ENCODE assay signal across 14 cellular contexts in the genomic region with DNA sequence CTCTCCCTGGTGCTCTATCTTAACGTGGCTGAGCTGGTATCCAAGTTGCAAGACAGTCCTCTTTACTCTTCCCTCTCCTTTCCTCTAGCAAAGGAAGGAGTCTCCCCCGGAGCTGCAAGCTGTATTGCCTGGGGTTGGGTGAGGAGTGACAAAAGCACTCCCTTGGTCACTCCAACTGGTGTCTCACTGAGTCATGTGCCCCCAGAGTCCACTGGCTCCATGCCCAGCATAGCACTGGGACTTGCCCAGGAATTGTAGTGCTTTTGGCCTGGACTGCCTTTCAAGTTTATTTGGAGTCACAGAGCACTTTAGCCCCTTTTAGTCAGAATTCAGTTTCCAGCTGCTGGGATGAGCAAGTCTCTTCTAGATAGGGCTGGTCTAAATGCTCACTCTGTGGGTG.
DNase-seq lines count a peak whose midpoint lies in the region; ATAC-seq and TF ChIP-seq lines count a peak whose summit lies in the region.
"Had no signal": no experiment of that assay in that cellular context is flagged by ENCODE, and none has a peak within 500 bp of the region (broad histone marks: within the 10 kb centered on the region; RNA-seq: fewer than 3 reads in every experiment).

No MANE protein-coding gene starts in this region.

- TF ChIP-seq CTCF in HFF-Myc (IDR thresholded peaks at IDR 0.05; ENCODE audit: low read depth, low read length, missing control alignments) (no peak), adrenal gland (IDR thresholded peaks at IDR 0.05) (no peak), heart left ventricle (IDR thresholded peaks at IDR 0.05) (no peak), thyroid gland (IDR thresholded peaks at IDR 0.05) (no peak)

- DNase-seq in HFF-Myc (ENCODE audit: extremely low read depth, low read depth): peak; percentile 71
- peak; percentile 53 to 86 (median 84) for DNase-seq in adrenal gland
- DNase-seq in heart left ventricle: peak in 3 of 5 donors; percentile 33 to 77 (median 39)
- DNase-seq in thyroid gland: peak; percentile 1 to 3
- no peak for DNase-seq in ureter (ENCODE audit: low spot score)
- DNase-seq in putamen (ENCODE audit: low spot score): no peak
- DNase-seq in NCI-H774 (lab: John Stamatoyannopoulos, UW): no peak
- DNase-seq: activated CD8-positive, alpha-beta memory T cell treated with anti-CD3 and anti-CD28 coated beads, Interleukin-2, amount 10 ng/mL, durations not matched to agents 7 days and 5 days; activated naive CD8-positive, alpha-beta T cell treated with anti-CD3 and anti-CD28 coated beads, Interleukin-2, amount 50 U/mL, for 24 hours; DMS153; islet precursor cell; occipital lobe; stimulated activated naive CD4-positive, alpha-beta T cell treated with Interleukin-2 at 50 U/mL for 16 hours; T-helper 17 cell had no signal

- H3K9me3 ChIP-seq in adrenal gland (replicated peaks in 1 of 3) (no peaks in the 10 kb centered on the region), heart left ventricle (peaks cover 0 to 18% (median 0%) of the 10 kb centered on the region in 12 donors), thyroid gland (no peaks in the 10 kb centered on the region)

- H3K36me3 ChIP-seq in adrenal gland (replicated peaks in 1 of 2): no peaks in the 10 kb centered on the region
- H3K36me3 ChIP-seq in heart left ventricle: no peaks in the 10 kb centered on the region
- no peaks in the 10 kb centered on the region for H3K36me3 ChIP-seq in thyroid gland

- H3K4me1 ChIP-seq in adrenal gland (replicated peaks in 1 of 2) (no peaks in the 10 kb centered on the region), heart left ventricle (peaks cover 0 to 4% (median 0%) of the 10 kb centered on the region in 12 donors), thyroid gland (no peaks in the 10 kb centered on the region)

- peak; percentile 26 to 71 (median 51) for ATAC-seq in heart left ventricle
- ATAC-seq: activated CD8-positive, alpha-beta memory T cell treated with anti-CD3 and anti-CD28 coated beads, Interleukin-2, amount 10 ng/mL, durations not matched to agents 7 days and 5 days; activated naive CD8-positive, alpha-beta T cell treated with anti-CD3 and anti-CD28 coated beads, Interleukin-2, amount 50 U/mL, for 24 hours; T-helper 17 cell had no signal

- H3K27me3 ChIP-seq in adrenal gland (no peaks in the 10 kb centered on the region), heart left ventricle (no peaks in the 10 kb centered on the region), thyroid gland (no peaks in the 10 kb centered on the region)

- intact Hi-C loops in adrenal gland (cut with DNase I): no loop called here
- intact Hi-C loops in heart left ventricle (cut with DNase I): no loop called here
- intact Hi-C loops in thyroid gland (cut with DNase I): no loop called here

- H3K4me3 ChIP-seq in HFF-Myc (replicated peaks; ENCODE audit: low read depth, low read length) (no peak overlapping the region), adrenal gland (no peak overlapping the region), heart left ventricle (no peak overlapping the region), thyroid gland (replicated peaks in 1 of 3) (no peak overlapping the region)

- WGBS in adrenal gland, 4 donors: 36 to 64% (median 46%) methylated on average over 1 to 2 of the region's 2 CpGs
- 9 to 21% (median 14%) methylated on average over 2 of the region's 2 CpGs for WGBS in heart left ventricle, 4 donors
- 55 to 60% methylated on average over 2 of the region's 2 CpGs for WGBS in thyroid gland, 2 donors

- H3K27ac ChIP-seq in adrenal gland: no peak overlapping the region
- no peak overlapping the region for H3K27ac ChIP-seq in heart left ventricle
- H3K27ac ChIP-seq in thyroid gland: no peak overlapping the region

- TF ChIP-seq POLR2A in adrenal gland (IDR thresholded peaks at IDR 0.05) (no peak), heart left ventricle (IDR thresholded peaks at IDR 0.05) (no peak), thyroid gland (IDR thresholded peaks at IDR 0.05) (no peak)

Comparison
In these comparisons a context has a peak if more than half of its experiments do, and no peak if none do; other contexts are left out.
1. DNase-seq: peak in HFF-Myc (single experiment), adrenal gland (7 of 7), heart left ventricle (3 of 5) and thyroid gland (2 of 2); none in ureter (single experiment), putamen (single experiment) and NCI-H774 (single experiment).